In the genomic region with DNA sequence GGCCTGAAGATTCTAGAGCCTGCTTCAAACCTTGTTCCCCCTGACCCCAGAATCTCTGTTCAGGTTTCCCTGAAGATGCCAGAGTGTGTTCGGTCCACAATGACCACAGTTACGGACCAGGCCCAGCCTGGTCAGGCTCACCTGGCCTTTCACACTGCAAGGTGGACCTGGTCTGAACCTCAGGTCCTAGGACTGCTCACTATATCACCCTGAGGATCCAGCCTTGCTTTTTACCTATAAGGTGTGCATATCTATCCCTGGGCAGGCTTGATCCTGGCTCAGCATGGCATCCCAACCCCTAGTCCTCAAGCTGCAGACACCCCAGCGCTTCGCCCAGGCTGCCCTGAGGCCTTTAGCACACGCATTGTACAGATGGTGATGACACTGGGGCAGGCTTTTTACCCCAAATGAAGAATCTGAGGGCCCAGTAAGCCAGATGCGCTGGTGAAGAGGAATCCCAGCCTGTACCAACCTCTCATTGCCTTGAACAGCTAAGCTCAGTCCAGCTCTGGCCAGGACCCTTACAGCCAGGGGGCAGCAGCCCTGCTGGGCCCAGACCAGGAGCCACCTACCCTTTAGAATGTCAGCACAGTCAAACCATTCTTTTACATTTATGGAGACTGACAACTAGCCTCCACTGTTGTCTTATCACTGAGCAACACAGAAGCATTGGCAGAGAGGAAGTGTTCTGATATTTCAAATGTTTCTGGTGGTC, we compare ENCODE assay signal across 19 cellular contexts. TPM values are rescaled to one million over a fixed set of nuclear protein-coding genes. Genes with fewer than 3 reads are reported as not detected.
"Had no signal": no experiment of that assay in that cellular context is flagged by ENCODE, and none has a peak within 500 bp of the region (broad histone marks: within the 10 kb centered on the region; RNA-seq: fewer than 3 reads in every experiment).

No MANE protein-coding gene starts in this region.

- H3K4me1 ChIP-seq: esophagus muscularis mucosa, gastroesophageal sphincter, psoas muscle, suprapubic skin, thyroid gland had no signal

- H3K27ac ChIP-seq: dorsolateral prefrontal cortex, epithelial cell of prostate, esophagus muscularis mucosa, gastroesophageal sphincter, psoas muscle, suprapubic skin, thyroid gland had no signal

- H3K4me3 ChIP-seq: dorsolateral prefrontal cortex, esophagus muscularis mucosa, gastroesophageal sphincter, psoas muscle, smooth muscle cell, suprapubic skin, thyroid gland had no signal

- H3K4me1 Mint-ChIP-seq: immature natural killer cell, naive B cell had no signal

- H3K36me3 Mint-ChIP-seq: immature natural killer cell, naive B cell, type B pancreatic cell had no signal

- DNase-seq: cortex of kidney; dorsolateral prefrontal cortex; effector memory CD4-positive, alpha-beta T cell; kidney; psoas muscle had no signal

- ATAC-seq: gastroesophageal sphincter; stimulated activated naive CD8-positive, alpha-beta T cell treated with anti-CD3 and anti-CD28 coated beads, Interleukin-15, Interleukin-2, amounts not matched to agents 100 U/mL and 50 U/mL, for 24 hours had no signal

- H3K27me3 ChIP-seq: suprapubic skin, thyroid gland had no signal

- H3K9me3 Mint-ChIP-seq: immature natural killer cell, type B pancreatic cell had no signal

- H3K4me3 Mint-ChIP-seq: immature natural killer cell, naive B cell, nephron, type B pancreatic cell had no signal

- H3K9me3 ChIP-seq: esophagus muscularis mucosa, gastroesophageal sphincter, psoas muscle, suprapubic skin, thyroid gland had no signal

- H3K4me2 ChIP-seq: smooth muscle cell had no signal

- H3K27ac Mint-ChIP-seq: immature natural killer cell, nephron, type B pancreatic cell had no signal

- H3K36me3 ChIP-seq: esophagus muscularis mucosa, gastroesophageal sphincter, suprapubic skin, thyroid gland had no signal

RNA-seq across cellular contexts. Expression of gene MAT1A, which starts 28.0 kb away (rescaled TPM):
- total RNA-seq: esophagus muscularis mucosa, fibroblast of villous mesenchyme, gastroesophageal sphincter, lung microvascular endothelial cell, omental fat pad had no signal
